Comparison of ENCODE assay signal across 1 cellular context in the genomic region with DNA sequence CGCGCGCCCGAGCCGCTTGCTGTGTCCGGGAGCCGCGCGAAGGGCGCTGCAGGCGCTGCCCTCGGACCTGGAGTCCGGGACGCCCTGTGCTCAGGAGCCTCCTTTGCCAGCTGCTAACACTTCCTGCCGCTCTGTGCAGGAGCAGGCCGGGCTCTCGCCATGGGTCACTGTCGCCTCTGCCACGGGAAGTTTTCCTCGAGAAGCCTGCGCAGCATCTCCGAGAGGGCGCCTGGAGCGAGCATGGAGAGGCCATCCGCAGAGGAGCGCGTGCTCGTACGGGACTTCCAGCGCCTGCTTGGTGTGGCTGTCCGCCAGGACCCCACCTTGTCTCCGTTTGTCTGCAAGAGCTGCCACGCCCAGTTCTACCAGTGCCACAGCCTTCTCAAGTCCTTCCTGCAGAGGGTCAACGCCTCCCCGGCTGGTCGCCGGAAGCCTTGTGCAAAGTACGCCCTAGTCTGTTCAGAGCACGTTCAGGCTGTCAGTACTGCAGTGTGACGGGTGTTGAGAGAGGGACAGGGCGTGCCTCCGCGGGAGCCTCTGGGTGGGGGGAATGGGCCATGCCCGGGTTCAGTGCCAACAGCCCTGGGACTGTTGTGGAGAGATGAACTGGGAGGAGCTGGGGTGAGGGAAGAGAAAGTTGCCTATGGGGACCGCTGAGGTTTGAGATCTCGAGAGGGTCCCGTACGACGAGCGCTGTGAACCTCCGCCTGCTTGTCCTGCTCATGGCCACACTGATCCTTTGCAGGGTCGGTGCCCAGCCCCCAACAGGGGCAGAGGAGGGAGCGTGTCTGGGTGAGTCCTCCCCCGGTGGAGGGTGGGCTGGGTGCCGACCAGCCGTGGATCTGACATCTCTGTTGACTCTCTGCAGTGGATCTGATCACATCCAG.
TF ChIP-seq lines count a peak whose summit lies in the region.

No MANE protein-coding gene starts in this region.

TF ChIP-seq in K562, 482 proteins besides CTCF, POLR2A, EP300 and RAD21 (continued from another document):
- TF ChIP-seq, protein P1, sequence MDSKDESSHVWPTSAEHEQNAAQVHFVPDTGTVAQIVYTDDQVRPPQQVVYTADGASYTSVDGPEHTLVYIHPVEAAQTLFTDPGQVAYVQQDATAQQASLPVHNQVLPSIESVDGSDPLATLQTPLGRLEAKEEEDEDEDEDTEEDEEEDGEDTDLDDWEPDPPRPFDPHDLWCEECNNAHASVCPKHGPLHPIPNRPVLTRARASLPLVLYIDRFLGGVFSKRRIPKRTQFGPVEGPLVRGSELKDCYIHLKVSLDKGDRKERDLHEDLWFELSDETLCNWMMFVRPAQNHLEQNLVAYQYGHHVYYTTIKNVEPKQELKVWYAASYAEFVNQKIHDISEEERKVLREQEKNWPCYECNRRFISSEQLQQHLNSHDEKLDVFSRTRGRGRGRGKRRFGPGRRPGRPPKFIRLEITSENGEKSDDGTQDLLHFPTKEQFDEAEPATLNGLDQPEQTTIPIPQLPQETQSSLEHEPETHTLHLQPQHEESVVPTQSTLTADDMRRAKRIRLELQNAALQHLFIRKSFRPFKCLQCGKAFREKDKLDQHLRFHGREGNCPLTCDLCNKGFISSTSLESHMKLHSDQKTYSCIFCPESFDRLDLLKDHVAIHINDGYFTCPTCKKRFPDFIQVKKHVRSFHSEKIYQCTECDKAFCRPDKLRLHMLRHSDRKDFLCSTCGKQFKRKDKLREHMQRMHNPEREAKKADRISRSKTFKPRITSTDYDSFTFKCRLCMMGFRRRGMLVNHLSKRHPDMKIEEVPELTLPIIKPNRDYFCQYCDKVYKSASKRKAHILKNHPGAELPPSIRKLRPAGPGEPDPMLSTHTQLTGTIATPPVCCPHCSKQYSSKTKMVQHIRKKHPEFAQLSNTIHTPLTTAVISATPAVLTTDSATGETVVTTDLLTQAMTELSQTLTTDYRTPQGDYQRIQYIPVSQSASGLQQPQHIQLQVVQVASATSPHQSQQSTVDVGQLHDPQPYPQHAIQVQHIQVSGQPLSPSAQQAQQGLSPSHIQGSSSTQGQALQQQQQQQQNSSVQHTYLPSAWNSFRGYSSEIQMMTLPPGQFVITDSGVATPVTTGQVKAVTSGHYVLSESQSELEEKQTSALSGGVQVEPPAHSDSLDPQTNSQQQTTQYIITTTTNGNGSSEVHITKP (IDR thresholded peaks at IDR 0.05; ENCODE audit: partially characterized antibody), result no peak
- no peak for TF ChIP-seq MITF (IDR thresholded peaks at IDR 0.05)
- TF ChIP-seq SRSF7 (optimal IDR thresholded peaks at IDR 0.05; ENCODE audit: low read depth, low read length), result no peak
- TF ChIP-seq, protein P2, sequence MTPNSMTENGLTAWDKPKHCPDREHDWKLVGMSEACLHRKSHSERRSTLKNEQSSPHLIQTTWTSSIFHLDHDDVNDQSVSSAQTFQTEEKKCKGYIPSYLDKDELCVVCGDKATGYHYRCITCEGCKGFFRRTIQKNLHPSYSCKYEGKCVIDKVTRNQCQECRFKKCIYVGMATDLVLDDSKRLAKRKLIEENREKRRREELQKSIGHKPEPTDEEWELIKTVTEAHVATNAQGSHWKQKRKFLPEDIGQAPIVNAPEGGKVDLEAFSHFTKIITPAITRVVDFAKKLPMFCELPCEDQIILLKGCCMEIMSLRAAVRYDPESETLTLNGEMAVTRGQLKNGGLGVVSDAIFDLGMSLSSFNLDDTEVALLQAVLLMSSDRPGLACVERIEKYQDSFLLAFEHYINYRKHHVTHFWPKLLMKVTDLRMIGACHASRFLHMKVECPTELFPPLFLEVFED (CRISPR knock-in tag; conservative IDR thresholded peaks at IDR 0.05), result no peak
- no peak for TF ChIP-seq DPF2 (IDR thresholded peaks at IDR 0.05)
- TF ChIP-seq SNIP1 (IDR thresholded peaks at IDR 0.05; ENCODE audit: low read depth), result no peak
